Comparison of ENCODE assay signal across 16 cellular contexts in the genomic region with DNA sequence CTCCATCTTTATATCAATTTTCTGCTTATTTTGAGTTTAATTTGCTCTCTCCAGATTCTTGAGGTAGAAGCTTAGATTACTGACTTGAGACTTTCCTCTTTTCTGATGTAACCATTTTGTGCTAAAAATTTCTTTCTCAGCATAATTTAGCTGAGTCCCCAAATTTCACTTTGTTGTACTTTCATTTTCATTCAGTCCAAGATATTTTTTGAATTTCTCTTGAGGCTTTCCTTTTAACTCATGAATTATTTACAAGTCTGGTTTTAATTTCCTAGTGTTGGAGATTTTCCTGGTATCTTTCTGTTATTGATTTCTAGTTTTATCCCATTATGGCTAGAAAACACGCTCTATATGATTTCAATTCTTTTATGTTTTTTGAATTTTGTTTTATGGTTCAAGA.
A peak's percentile ranks its signal among the peaks of the same experiment; 100 is the strongest.
DNase-seq lines count a peak whose midpoint lies in the region; ATAC-seq and TF ChIP-seq lines count a peak whose summit lies in the region.
"Had no signal": no experiment of that assay in that cellular context is flagged by ENCODE, and none has a peak within 500 bp of the region (broad histone marks: within the 10 kb centered on the region; RNA-seq: fewer than 3 reads in every experiment).

No MANE protein-coding gene starts in this region.

- H3K4me3 Mint-ChIP-seq in CD8-positive, alpha-beta T cell = no peak overlapping the region
- H3K4me3 Mint-ChIP-seq in activated naive CD8-positive, alpha-beta T cell treated with anti-CD3 and anti-CD28 coated beads for 36 hours = peak overlapping the region; percentile 38
- H3K4me3 Mint-ChIP-seq in naive thymus-derived CD8-positive, alpha-beta T cell = peak overlapping the region in 6 of 10 donors; percentile 1 to 42 (median 7)

- no peak overlapping the region for H3K4me3 ChIP-seq in CD8-positive, alpha-beta T cell (ENCODE audit: low read depth, low read length)
- peak overlapping the region; percentile 67 for H3K4me3 ChIP-seq in KMS-11 (IDR thresholded peaks at IDR 0.05; ENCODE audit: insufficient read depth, low read depth, low read length)
- H3K4me3 ChIP-seq: hepatocyte, PC-9 had no signal

- peak overlapping the region; percentile 79 for H3K27ac Mint-ChIP-seq in CD8-positive, alpha-beta T cell
- peak overlapping the region; percentile 87 for H3K27ac Mint-ChIP-seq in activated naive CD8-positive, alpha-beta T cell treated with anti-CD3 and anti-CD28 coated beads for 36 hours
- peak overlapping the region in 9 of 10 donors; percentile 29 to 89 (median 69) for H3K27ac Mint-ChIP-seq in naive thymus-derived CD8-positive, alpha-beta T cell
- H3K27ac Mint-ChIP-seq: progenitor cell of endocrine pancreas had no signal

- H3K4me2 ChIP-seq in KMS-11 = peak overlapping the region; percentile 56
- H3K4me2 ChIP-seq: hepatocyte, PC-9 had no signal

- no peaks in the 10 kb centered on the region for H3K27me3 ChIP-seq in CD8-positive, alpha-beta T cell (ENCODE audit: insufficient read depth, low read length)
- no peaks in the 10 kb centered on the region for H3K27me3 ChIP-seq in KMS-11 (ENCODE audit: insufficient read depth, low read depth)
- H3K27me3 ChIP-seq: hepatocyte had no signal

- peaks cover 75% of the 10 kb centered on the region for H3K4me1 Mint-ChIP-seq in CD8-positive, alpha-beta T cell (ENCODE audit: low read depth)
- peaks cover 56% of the 10 kb centered on the region for H3K4me1 Mint-ChIP-seq in activated naive CD8-positive, alpha-beta T cell treated with anti-CD3 and anti-CD28 coated beads for 36 hours
- H3K4me1 Mint-ChIP-seq in naive thymus-derived CD8-positive, alpha-beta T cell = peaks cover 34 to 76% (median 72%) of the 10 kb centered on the region in 4 donors

- H2AFZ ChIP-seq in KMS-11 (ENCODE audit: low read depth) = no peak overlapping the region
- H2AFZ ChIP-seq: hepatocyte, PC-9 had no signal

- H3K9me3 Mint-ChIP-seq in CD8-positive, alpha-beta T cell = peaks cover 2% of the 10 kb centered on the region
- peaks cover 11% of the 10 kb centered on the region for H3K9me3 Mint-ChIP-seq in activated naive CD8-positive, alpha-beta T cell treated with anti-CD3 and anti-CD28 coated beads for 36 hours
- peaks cover 0 to 5% (median 2%) of the 10 kb centered on the region in 9 donors for H3K9me3 Mint-ChIP-seq in naive thymus-derived CD8-positive, alpha-beta T cell

- intact Hi-C loops in CD8-positive, alpha-beta T cell (cut with DNase I, micrococcal nuclease) = no loop called here

- peaks cover 82% of the 10 kb centered on the region for H3K36me3 Mint-ChIP-seq in CD8-positive, alpha-beta T cell
- H3K36me3 Mint-ChIP-seq in activated naive CD8-positive, alpha-beta T cell treated with anti-CD3 and anti-CD28 coated beads for 36 hours = peaks cover 74% of the 10 kb centered on the region
- peaks cover 35 to 82% (median 65%) of the 10 kb centered on the region in 3 donors for H3K36me3 Mint-ChIP-seq in naive thymus-derived CD8-positive, alpha-beta T cell

- peaks cover 5% of the 10 kb centered on the region for H3K36me3 ChIP-seq in CD8-positive, alpha-beta T cell (ENCODE audit: insufficient read depth, low read length)
- no peaks in the 10 kb centered on the region for H3K36me3 ChIP-seq in KMS-11 (ENCODE audit: insufficient read depth)

- DNase-seq in CD8-positive, alpha-beta T cell = no peak
- no peak for DNase-seq in activated naive CD8-positive, alpha-beta T cell treated with anti-CD3 and anti-CD28 coated beads for 36 hours
- DNase-seq in naive thymus-derived CD8-positive, alpha-beta T cell = no peak
- no peak for DNase-seq in NCI-H1048 (lab: John Stamatoyannopoulos, UW)
- DNase-seq: GDM1, NCI-H1694 treated with DMSO at 0.1 percent for 48 hours, NCI-H510A treated with DMSO at 0.1 percent for 48 hours, PC-9, substantia nigra had no signal

- no peaks in the 10 kb centered on the region for H3K9me3 ChIP-seq in CD8-positive, alpha-beta T cell (ENCODE audit: low read length)

- POLR2A ChIA-PET in CD8-positive, alpha-beta T cell (lab: Charles Lee) = no interaction called here
- POLR2A ChIA-PET in naive thymus-derived CD8-positive, alpha-beta T cell (lab: Charles Lee) = no interaction called here

- CTCF ChIA-PET in CD8-positive, alpha-beta T cell (lab: Charles Lee) = no interaction called here

- no peaks in the 10 kb centered on the region for H4K20me1 ChIP-seq in KMS-11 (ENCODE audit: insufficient read depth)

- peaks cover 22% of the 10 kb centered on the region for H3K4me1 ChIP-seq in CD8-positive, alpha-beta T cell (ENCODE audit: insufficient read depth, low read length)
- H3K4me1 ChIP-seq in KMS-11 (ENCODE audit: low read depth, poor library complexity, severe bottlenecking) = peaks cover 41% of the 10 kb centered on the region

- H3K79me2 ChIP-seq in KMS-11 (ENCODE audit: insufficient read depth, low read depth) = no peaks in the 10 kb centered on the region
- H3K79me2 ChIP-seq: hepatocyte had no signal

- H3K27ac ChIP-seq in CD8-positive, alpha-beta T cell (ENCODE audit: low read depth, low read length) = no peak overlapping the region
- no peak overlapping the region for H3K27ac ChIP-seq in KMS-11
- H3K27ac ChIP-seq: PC-9, VCaP had no signal

- ATAC-seq in CD8-positive, alpha-beta T cell = no peak
- no peak for ATAC-seq in naive thymus-derived CD8-positive, alpha-beta T cell
- ATAC-seq in HG03521 (IDR thresholded peaks at IDR 0.05; ENCODE audit: unreplicated experiment) (no peak), GM18873 (IDR thresholded peaks at IDR 0.05; ENCODE audit: low FRiP score, unreplicated experiment) (no peak)
- ATAC-seq in activated CD4-positive, CD25-positive, alpha-beta regulatory T cell treated with anti-CD3 and anti-CD28 coated beads, Interleukin-2, amount 50 U/mL, for 24 hours = no peak

- TF ChIP-seq CTCF in CD8-positive, alpha-beta T cell (IDR thresholded peaks at IDR 0.05) = no peak
- no peak for TF ChIP-seq CTCF in KMS-11 (conservative IDR thresholded peaks at IDR 0.05; ENCODE audit: low read depth, low read length)

- H3K9ac ChIP-seq in KMS-11 = no peak overlapping the region

- H3K27me3 Mint-ChIP-seq in CD8-positive, alpha-beta T cell (ENCODE audit: low read depth) = no peaks in the 10 kb centered on the region
- H3K27me3 Mint-ChIP-seq in activated naive CD8-positive, alpha-beta T cell treated with anti-CD3 and anti-CD28 coated beads for 36 hours = no peaks in the 10 kb centered on the region
- H3K27me3 Mint-ChIP-seq in naive thymus-derived CD8-positive, alpha-beta T cell = no peaks in the 10 kb centered on the region
- H3K27me3 Mint-ChIP-seq: progenitor cell of endocrine pancreas had no signal
